Comparison of ENCODE assay signal across 23 cellular contexts in genomic region chr2:16177671-16178180, GRCh38.
"Had no signal": no experiment of that assay in that cellular context is flagged by ENCODE, and none has a peak within 500 bp of the region (broad histone marks: within the 10 kb centered on the region; RNA-seq: fewer than 3 reads in every experiment).

No MANE protein-coding gene starts in this region.

- H3K9me3 ChIP-seq: colonic mucosa, esophagus muscularis mucosa, esophagus squamous epithelium, gastrocnemius medialis, gastroesophageal sphincter, heart left ventricle, heart right ventricle had no signal

- H3K36me3 ChIP-seq: colonic mucosa, esophagus muscularis mucosa, esophagus squamous epithelium, gastrocnemius medialis, gastroesophageal sphincter, heart left ventricle, heart right ventricle had no signal

- DNase-seq: colonic mucosa; cortex of kidney; dermis blood vessel endothelial cell; dorsolateral prefrontal cortex; effector CD4-positive, alpha-beta T cell; effector CD8-positive, alpha-beta T cell; effector memory CD4-positive, alpha-beta T cell; effector memory CD8-positive, alpha-beta T cell; erythroblast; esophagus squamous epithelium; foreskin fibroblast; foreskin keratinocyte; foreskin melanocyte; gastrocnemius medialis; glutamatergic neuron; head of caudate nucleus; heart left ventricle; heart right ventricle had no signal

- ATAC-seq: effector memory CD8-positive, alpha-beta T cell; esophagus mucosa; foreskin keratinocyte; gastrocnemius medialis; gastroesophageal sphincter; heart left ventricle; heart right ventricle had no signal

- H3K4me1 ChIP-seq: colonic mucosa, esophagus squamous epithelium, foreskin keratinocyte, gastrocnemius medialis, gastroesophageal sphincter had no signal

- H3K27me3 ChIP-seq: colonic mucosa, esophagus squamous epithelium, foreskin keratinocyte, gastrocnemius medialis, gastroesophageal sphincter, heart left ventricle had no signal

- H3K27ac ChIP-seq: colonic mucosa, coronary artery, dorsolateral prefrontal cortex, epithelial cell of prostate, esophagus muscularis mucosa, esophagus squamous epithelium, foreskin keratinocyte, gastrocnemius medialis, gastroesophageal sphincter, heart left ventricle, heart right ventricle had no signal

- H3K4me3 ChIP-seq: colonic mucosa, coronary artery, dorsolateral prefrontal cortex, esophagus muscularis mucosa, esophagus squamous epithelium, gastrocnemius medialis, gastroesophageal sphincter, heart left ventricle, heart right ventricle had no signal
